ENCODE assay signal across 17 cellular contexts in genomic region chr11:24588075-24588474, GRCh38.
DNase-seq lines count a peak whose midpoint lies in the region; ATAC-seq and TF ChIP-seq lines count a peak whose summit lies in the region.
"Had no signal": no experiment of that assay in that cellular context is flagged by ENCODE, and none has a peak within 500 bp of the region (broad histone marks: within the 10 kb centered on the region; RNA-seq: fewer than 3 reads in every experiment).

No MANE protein-coding gene starts in this region.

- H3K36me3 ChIP-seq in SK-N-SH (replicated peaks in 1 of 2; ENCODE audit: control insufficient read depth in 1 of 2, insufficient read depth in 2 of 2, low read length in 1 of 2) (no peaks in the 10 kb centered on the region), gastroesophageal sphincter (no peaks in the 10 kb centered on the region)
- H3K36me3 ChIP-seq: BLaER1, heart left ventricle, sigmoid colon, thyroid gland had no signal

- H3F3A ChIP-seq in SK-N-SH (replicated peaks; ENCODE audit: insufficient read depth) = peaks cover 26% of the 10 kb centered on the region

- TF ChIP-seq POLR2A in gastroesophageal sphincter (IDR thresholded peaks at IDR 0.05) = no peak

- no peaks in the 10 kb centered on the region for H3K27me3 ChIP-seq in SK-N-SH (ENCODE audit: insufficient read depth)
- no peaks in the 10 kb centered on the region for H3K27me3 ChIP-seq in gastroesophageal sphincter
- H3K27me3 ChIP-seq: BLaER1, heart left ventricle, sigmoid colon, thyroid gland had no signal

- ATAC-seq in gastroesophageal sphincter (no peak), GM18520 (IDR thresholded peaks at IDR 0.05; ENCODE audit: unreplicated experiment) (no peak), GM21786 (IDR thresholded peaks at IDR 0.05; ENCODE audit: unreplicated experiment) (no peak)
- ATAC-seq: heart left ventricle had no signal

- no peak overlapping the region for H3K9ac ChIP-seq in SK-N-SH
- H3K9ac ChIP-seq: BLaER1 had no signal

- H3K79me2 ChIP-seq in SK-N-SH (ENCODE audit: insufficient read depth) = no peaks in the 10 kb centered on the region

- TF ChIP-seq CTCF in SK-N-SH (IDR thresholded peaks at IDR 0.05) (no peak), epithelial cell of proximal tubule (conservative IDR thresholded peaks at IDR 0.05; ENCODE audit: low read depth, low read length) (no peak), gastroesophageal sphincter (IDR thresholded peaks at IDR 0.05) (no peak)

- TF ChIP-seq EP300 in SK-N-SH (IDR thresholded peaks at IDR 0.05; ENCODE audit: borderline replicate concordance in 1 of 2, low read depth in 1 of 2, low read length in 1 of 2) (peak in 1 of 2 experiments; percentile 75; a peak in 1 of 4 replicates), gastroesophageal sphincter (IDR thresholded peaks at IDR 0.05) (no peak)

- H3K4me2 ChIP-seq in SK-N-SH = peak overlapping the region; percentile 32; the same call in 1 of the 2 replicates
- H3K4me2 ChIP-seq: BLaER1 had no signal

- POLR2A ChIA-PET in SK-N-SH (lab: Yijun Ruan, JAX) = no interaction called here

- H3K4me1 ChIP-seq in SK-N-SH (ENCODE audit: control insufficient read depth in 1 of 2, insufficient read depth in 2 of 2, low read depth in 1 of 2, low read length in 1 of 2) (peaks cover 0 to 32% of the 10 kb centered on the region in 2 experiments; a peak in 3 of 4 replicates), gastroesophageal sphincter (no peaks in the 10 kb centered on the region)
- H3K4me1 ChIP-seq: BLaER1, heart left ventricle, sigmoid colon had no signal

- no peaks in the 10 kb centered on the region for H3K9me3 ChIP-seq in SK-N-SH
- no peaks in the 10 kb centered on the region for H3K9me3 ChIP-seq in gastroesophageal sphincter
- H3K9me3 ChIP-seq: BLaER1, heart left ventricle, sigmoid colon, thyroid gland had no signal

- H3K27ac ChIP-seq in SK-N-SH (ENCODE audit: low read depth in 2 of 2, low read length in 1 of 2) (peak overlapping the region in 1 of 2 experiments; percentile 68; a peak in 3 of 4 replicates), gastroesophageal sphincter (no peak overlapping the region)
- H3K27ac ChIP-seq: BLaER1, heart left ventricle, sigmoid colon, thyroid gland had no signal

- H4K20me1 ChIP-seq in SK-N-SH (ENCODE audit: insufficient read depth) = no peaks in the 10 kb centered on the region
- H4K20me1 ChIP-seq: BLaER1 had no signal

- H3K4me3 ChIP-seq in SK-N-SH (ENCODE audit: low read depth in 2 of 2, low read length in 1 of 2) = no peak overlapping the region
- H3K4me3 ChIP-seq in epithelial cell of proximal tubule (ENCODE audit: low read depth, low read length) = no peak overlapping the region
- no peak overlapping the region for H3K4me3 ChIP-seq in gastroesophageal sphincter
- H3K4me3 ChIP-seq: BLaER1, heart left ventricle, sigmoid colon, thyroid gland had no signal

- WGBS in SK-N-SH (ENCODE audit: low lambda C conversion rate) = 14% methylated on average over 3 of the region's 3 CpGs
- 78 to 100% methylated on average over 1 to 3 of the region's 3 CpGs for WGBS in gastroesophageal sphincter (ENCODE audit: low coverage in 1 of 2), 2 donors

- H3K9me2 ChIP-seq in SK-N-SH = no peaks in the 10 kb centered on the region

- CTCF ChIA-PET in SK-N-SH (lab: Yijun Ruan, JAX) = no interaction called here

- H2AFZ ChIP-seq in SK-N-SH (ENCODE audit: low read depth) = peak overlapping the region; percentile 41; the same call in 1 of the 2 replicates

- TF ChIP-seq RAD21 in SK-N-SH (IDR thresholded peaks at IDR 0.05; ENCODE audit: low read length) = no peak

- DNase-seq in HPDE6-E6E7 (ENCODE audit: extremely low spot score) (peak; percentile 8), SK-N-SH (no peak), epithelial cell of proximal tubule (ENCODE audit: low read depth) (peak; percentile 30), renal cortical epithelial cell (ENCODE audit: low read depth) (peak; percentile 85)
- DNase-seq in activated naive CD4-positive, alpha-beta T cell treated with anti-CD3 and anti-CD28 coated beads, Interleukin-2, amount 50 U/mL, for 16 hours = no peak
- DNase-seq: activated CD4-positive, alpha-beta T cell treated with anti-CD3 and anti-CD28 coated beads for 1 hour; activated naive CD4-positive, alpha-beta T cell treated with Interleukin-2 at 50 U/mL for 16 hours; heart left ventricle; NCI-H1105 treated with DMSO at 0.1 percent for 48 hours; NCI-H2171; sigmoid colon; stimulated activated CD4-positive, alpha-beta T cell treated with anti-CD3 and anti-CD28 coated beads, Interleukin-4, amount 100 ng/mL, for 24 hours; thyroid gland had no signal

TF ChIP-seq in SK-N-SH, 30 proteins besides CTCF, POLR2A, EP300 and RAD21 (continues in another document):
- TF ChIP-seq TEAD4 (IDR thresholded peaks at IDR 0.05; ENCODE audit: borderline replicate concordance, insufficient read depth) (0 out of 2 replicates have a peak, but pooled peaks have one; percentile 19), FOSL2 (IDR thresholded peaks at IDR 0.05; ENCODE audit: borderline replicate concordance, low read depth) (peak; percentile 95), USF1 (IDR thresholded peaks at IDR 0.05; ENCODE audit: borderline replicate concordance, low read depth) (no peak), POLR2AphosphoS5 (IDR thresholded peaks at IDR 0.05; ENCODE audit: low read depth, low read length) (no peak), JUND (IDR thresholded peaks at IDR 0.05) (peak; percentile 86), IRF3 (IDR thresholded peaks at IDR 0.05; ENCODE audit: low read depth, low read length) (no peak), NFIC (IDR thresholded peaks at IDR 0.05; ENCODE audit: borderline replicate concordance) (peak; percentile 19; the same call in 1 of the 2 replicates), MEF2A (IDR thresholded peaks at IDR 0.05; ENCODE audit: borderline replicate concordance, low read depth) (no peak), REST (IDR thresholded peaks at IDR 0.05; ENCODE audit: low read depth, low read length) (no peak), GATA2 (CRISPR knock-in tag; IDR thresholded peaks at IDR 0.05) (no peak), GABPA (IDR thresholded peaks at IDR 0.05; ENCODE audit: low read depth) (no peak), MAX (IDR thresholded peaks at IDR 0.05; ENCODE audit: low read depth) (0 out of 2 replicates have a peak, but pooled peaks have one; percentile 24), TCF12 (IDR thresholded peaks at IDR 0.05) (peak; percentile 71), SMC3 (IDR thresholded peaks at IDR 0.05; ENCODE audit: low read depth, low read length) (no peak), FOXM1 (IDR thresholded peaks at IDR 0.05; ENCODE audit: low read depth) (no peak; the same call in 1 of the 2 replicates), USF2 (IDR thresholded peaks at IDR 0.05; ENCODE audit: borderline replicate concordance, low read depth, low read length) (no peak), FOXJ3 (CRISPR knock-in tag; IDR thresholded peaks at IDR 0.05) (no peak), RCOR1 (IDR thresholded peaks at IDR 0.05; ENCODE audit: low read length) (no peak)

Comparison
In these comparisons a context has a peak if more than half of its experiments do, and no peak if none do; other contexts are left out.
1. DNase-seq: peak in HPDE6-E6E7 (single experiment), epithelial cell of proximal tubule (single experiment) and renal cortical epithelial cell (single experiment); none in SK-N-SH (single experiment) and activated naive CD4-positive, alpha-beta T cell treated with anti-CD3 and anti-CD28 coated beads, Interleukin-2, amount 50 U/mL, for 16 hours (single experiment).